ENCODE assay signal across 1 cellular context in the genomic region with DNA sequence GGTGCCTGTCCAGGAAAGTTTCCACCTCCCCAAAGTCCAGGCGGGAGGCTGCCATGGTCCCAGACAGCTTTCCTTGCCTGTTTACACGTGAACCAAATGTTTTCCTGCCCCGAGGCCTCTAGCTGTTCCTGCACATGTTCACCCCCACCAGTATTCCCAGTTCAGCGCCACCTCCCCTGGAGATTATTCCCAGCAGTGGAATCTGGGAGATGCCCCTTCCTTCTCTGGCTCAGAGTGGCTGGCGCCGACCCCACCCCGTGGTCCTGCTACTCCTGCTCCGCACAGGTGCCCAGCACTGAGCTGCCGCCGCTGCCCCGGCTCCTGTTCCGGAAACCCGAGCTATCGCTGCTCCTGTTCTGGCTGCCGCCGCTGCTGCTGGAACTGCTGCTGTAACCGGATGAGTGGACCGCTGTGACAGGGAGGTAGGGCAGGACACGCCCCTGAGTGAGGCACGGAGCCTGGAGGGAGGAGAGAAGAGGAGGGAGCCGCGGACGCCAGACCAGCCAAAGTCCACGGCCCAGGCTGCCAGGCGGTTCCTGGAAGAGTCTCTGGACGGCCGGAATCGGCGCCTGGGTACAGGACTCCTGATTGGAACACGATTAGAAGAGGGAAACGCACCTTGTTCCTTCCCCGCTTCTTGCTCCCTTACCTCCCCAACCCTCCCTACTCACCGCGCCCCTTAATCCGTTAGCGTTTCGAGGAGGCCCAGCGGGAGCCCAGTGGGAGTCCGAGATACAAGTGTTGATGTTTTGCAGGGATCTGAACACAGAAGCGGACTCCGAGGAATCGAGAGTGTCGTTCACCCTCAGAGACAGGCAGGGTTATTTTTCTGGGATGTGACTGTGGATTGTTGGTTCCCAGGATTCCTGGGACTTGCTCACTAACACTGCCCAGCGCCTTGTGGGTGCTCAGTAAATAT.
TF ChIP-seq lines count a peak whose summit lies in the region.

A gene (minus strand): TSS at position 395 of the 919 bp plus-strand sequence. CDS start 340 bp downstream, at position 55.

TF ChIP-seq in A549, 52 proteins besides CTCF, POLR2A, EP300 and RAD21 (continued from another document):
- TF ChIP-seq, protein P1, sequence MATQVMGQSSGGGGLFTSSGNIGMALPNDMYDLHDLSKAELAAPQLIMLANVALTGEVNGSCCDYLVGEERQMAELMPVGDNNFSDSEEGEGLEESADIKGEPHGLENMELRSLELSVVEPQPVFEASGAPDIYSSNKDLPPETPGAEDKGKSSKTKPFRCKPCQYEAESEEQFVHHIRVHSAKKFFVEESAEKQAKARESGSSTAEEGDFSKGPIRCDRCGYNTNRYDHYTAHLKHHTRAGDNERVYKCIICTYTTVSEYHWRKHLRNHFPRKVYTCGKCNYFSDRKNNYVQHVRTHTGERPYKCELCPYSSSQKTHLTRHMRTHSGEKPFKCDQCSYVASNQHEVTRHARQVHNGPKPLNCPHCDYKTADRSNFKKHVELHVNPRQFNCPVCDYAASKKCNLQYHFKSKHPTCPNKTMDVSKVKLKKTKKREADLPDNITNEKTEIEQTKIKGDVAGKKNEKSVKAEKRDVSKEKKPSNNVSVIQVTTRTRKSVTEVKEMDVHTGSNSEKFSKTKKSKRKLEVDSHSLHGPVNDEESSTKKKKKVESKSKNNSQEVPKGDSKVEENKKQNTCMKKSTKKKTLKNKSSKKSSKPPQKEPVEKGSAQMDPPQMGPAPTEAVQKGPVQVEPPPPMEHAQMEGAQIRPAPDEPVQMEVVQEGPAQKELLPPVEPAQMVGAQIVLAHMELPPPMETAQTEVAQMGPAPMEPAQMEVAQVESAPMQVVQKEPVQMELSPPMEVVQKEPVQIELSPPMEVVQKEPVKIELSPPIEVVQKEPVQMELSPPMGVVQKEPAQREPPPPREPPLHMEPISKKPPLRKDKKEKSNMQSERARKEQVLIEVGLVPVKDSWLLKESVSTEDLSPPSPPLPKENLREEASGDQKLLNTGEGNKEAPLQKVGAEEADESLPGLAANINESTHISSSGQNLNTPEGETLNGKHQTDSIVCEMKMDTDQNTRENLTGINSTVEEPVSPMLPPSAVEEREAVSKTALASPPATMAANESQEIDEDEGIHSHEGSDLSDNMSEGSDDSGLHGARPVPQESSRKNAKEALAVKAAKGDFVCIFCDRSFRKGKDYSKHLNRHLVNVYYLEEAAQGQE (IDR thresholded peaks at IDR 0.05), result no peak
- peak in 1 of 2 experiments; percentile 53; a peak in 1 of 5 replicates for TF ChIP-seq JUN (IDR thresholded peaks at IDR 0.05)
- TF ChIP-seq, protein P2, sequence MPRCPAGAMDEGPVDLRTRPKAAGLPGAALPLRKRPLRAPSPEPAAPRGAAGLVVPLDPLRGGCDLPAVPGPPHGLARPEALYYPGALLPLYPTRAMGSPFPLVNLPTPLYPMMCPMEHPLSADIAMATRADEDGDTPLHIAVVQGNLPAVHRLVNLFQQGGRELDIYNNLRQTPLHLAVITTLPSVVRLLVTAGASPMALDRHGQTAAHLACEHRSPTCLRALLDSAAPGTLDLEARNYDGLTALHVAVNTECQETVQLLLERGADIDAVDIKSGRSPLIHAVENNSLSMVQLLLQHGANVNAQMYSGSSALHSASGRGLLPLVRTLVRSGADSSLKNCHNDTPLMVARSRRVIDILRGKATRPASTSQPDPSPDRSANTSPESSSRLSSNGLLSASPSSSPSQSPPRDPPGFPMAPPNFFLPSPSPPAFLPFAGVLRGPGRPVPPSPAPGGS (IDR thresholded peaks at IDR 0.05), result 0 out of 3 replicates have a peak, but pooled peaks have one; percentile 31
- no peak for TF ChIP-seq FOXS1 (CRISPR knock-in tag; IDR thresholded peaks at IDR 0.05)
- TF ChIP-seq, protein P3, sequence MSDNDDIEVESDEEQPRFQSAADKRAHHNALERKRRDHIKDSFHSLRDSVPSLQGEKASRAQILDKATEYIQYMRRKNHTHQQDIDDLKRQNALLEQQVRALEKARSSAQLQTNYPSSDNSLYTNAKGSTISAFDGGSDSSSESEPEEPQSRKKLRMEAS (IDR thresholded peaks at IDR 0.05), result peak; percentile 64
- no peak for TF ChIP-seq EHF (CRISPR knock-in tag; IDR thresholded peaks at IDR 0.05)
- no peak for TF ChIP-seq SMC3 (IDR thresholded peaks at IDR 0.05)
- no peak for TF ChIP-seq ESRRA (IDR thresholded peaks at IDR 0.05; ENCODE audit: borderline replicate concordance, low read length)
- no peak for TF ChIP-seq NFE2L2 (conservative IDR thresholded peaks at IDR 0.05; ENCODE audit: low read length)
- TF ChIP-seq, protein P4, sequence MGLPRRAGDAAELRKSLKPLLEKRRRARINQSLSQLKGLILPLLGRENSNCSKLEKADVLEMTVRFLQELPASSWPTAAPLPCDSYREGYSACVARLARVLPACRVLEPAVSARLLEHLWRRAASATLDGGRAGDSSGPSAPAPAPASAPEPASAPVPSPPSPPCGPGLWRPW (IDR thresholded peaks at IDR 0.05), result no peak
- no peak; the same call in 1 of the 2 replicates for TF ChIP-seq KDM5A (IDR thresholded peaks at IDR 0.05)
- TF ChIP-seq CHD4 (IDR thresholded peaks at IDR 0.05; ENCODE audit: borderline replicate concordance), result no peak
- TF ChIP-seq JUNB (IDR thresholded peaks at IDR 0.05), result no peak
- TF ChIP-seq SREBF2 (IDR thresholded peaks at IDR 0.05), result no peak
- no peak for TF ChIP-seq TFCP2L1 (CRISPR knock-in tag; IDR thresholded peaks at IDR 0.05)
- TF ChIP-seq GATA3 (IDR thresholded peaks at IDR 0.05; ENCODE audit: borderline replicate concordance), result no peak
- TF ChIP-seq MAZ (IDR thresholded peaks at IDR 0.05; ENCODE audit: borderline replicate concordance, low read depth, low read length), result no peak
